Comparison of ENCODE assay signal across 16 cellular contexts in the genomic region with DNA sequence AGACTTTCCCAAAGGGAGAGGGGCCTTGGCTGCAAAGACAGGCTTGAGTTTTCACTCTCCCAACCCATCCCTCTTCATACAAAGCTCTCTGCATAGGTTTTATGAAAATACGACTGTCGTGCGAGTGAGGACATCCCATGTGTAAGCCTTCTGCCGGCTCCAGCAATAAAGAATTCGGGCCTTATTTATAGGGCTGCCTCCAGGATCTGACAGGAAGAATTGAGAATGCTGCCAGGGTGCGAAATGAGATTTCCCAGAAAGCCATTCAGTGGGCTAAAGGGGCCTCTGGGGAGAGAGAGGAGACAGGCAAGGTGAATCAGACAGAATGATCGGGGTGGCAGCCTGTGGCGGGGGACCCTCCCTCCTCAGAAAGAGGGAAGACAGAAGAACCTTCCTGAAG.
"Had no signal": no experiment of that assay in that cellular context is flagged by ENCODE, and none has a peak within 500 bp of the region (broad histone marks: within the 10 kb centered on the region; RNA-seq: fewer than 3 reads in every experiment).

No MANE protein-coding gene starts in this region.

- H3K36me3 Mint-ChIP-seq: natural killer cell had no signal

- H3K27me3 Mint-ChIP-seq: dendritic cell treated with granulocyte-macrophage colony-stimulating factor and Interleukin-4, amounts not matched to agents 40 ng/mL and 50 ng/mL, for 4 days had no signal

- H3K27me3 ChIP-seq: foreskin keratinocyte, right lobe of liver, stomach, transverse colon had no signal

- H3K9me3 Mint-ChIP-seq: natural killer cell had no signal

- H3K4me1 Mint-ChIP-seq: natural killer cell had no signal

- H3K9ac ChIP-seq: parathyroid adenoma had no signal

- H3K36me3 ChIP-seq: prostate gland, right lobe of liver, stomach, thoracic aorta, transverse colon had no signal

- H3K27ac ChIP-seq: foreskin keratinocyte, parathyroid adenoma, prostate gland, right lobe of liver, stomach, thoracic aorta had no signal

- H3K27ac Mint-ChIP-seq: dendritic cell treated with granulocyte-macrophage colony-stimulating factor and Interleukin-4, amounts not matched to agents 40 ng/mL and 50 ng/mL, for 4 days; natural killer cell had no signal

- H3K9me3 ChIP-seq: prostate gland, right lobe of liver, thoracic aorta, transverse colon had no signal

- H3K4me3 ChIP-seq: prostate gland, right lobe of liver, stomach, thoracic aorta, transverse colon had no signal

- H3K4me1 ChIP-seq: foreskin keratinocyte, parathyroid adenoma, prostate gland, right lobe of liver, stomach had no signal

- ATAC-seq: foreskin keratinocyte, natural killer cell, right lobe of liver had no signal

- DNase-seq: erythroblast; hippocampal formation; kidney glomerular epithelial cell; mammary epithelial cell; natural killer cell; right lobe of liver; stimulated activated CD4-positive, alpha-beta T cell treated with anti-CD3 and anti-CD28 coated beads, Interleukin-2, amount 100 ng/mL, for 24 hours; stimulated activated CD4-positive, alpha-beta T cell treated with anti-CD3 and anti-CD28 coated beads, Interleukin-4, amount 100 ng/mL, for 4 hours; stimulated activated naive CD4-positive, alpha-beta T cell; stomach; transverse colon had no signal

- H3K4me3 Mint-ChIP-seq: dendritic cell treated with granulocyte-macrophage colony-stimulating factor and Interleukin-4, amounts not matched to agents 40 ng/mL and 50 ng/mL, for 4 days; natural killer cell had no signal
